In genomic region chr10:110075726-110076125, GRCh38 we compare ENCODE assay signal across 9 cellular contexts.
A peak's percentile ranks its signal among the peaks of the same experiment; 100 is the strongest.
DNase-seq lines count a peak whose midpoint lies in the region; ATAC-seq and TF ChIP-seq lines count a peak whose summit lies in the region.
"Had no signal": no experiment of that assay in that cellular context is flagged by ENCODE, and none has a peak within 500 bp of the region (broad histone marks: within the 10 kb centered on the region; RNA-seq: fewer than 3 reads in every experiment).

No MANE protein-coding gene starts in this region.

- H3K4me1 Mint-ChIP-seq in activated CD4-positive, alpha-beta T cell treated with anti-CD3 and anti-CD28 coated beads for 36 hours: peaks cover 85% of the 10 kb centered on the region
- peaks cover 84% of the 10 kb centered on the region for H3K4me1 Mint-ChIP-seq in activated CD8-positive, alpha-beta T cell treated with anti-CD3 and anti-CD28 coated beads for 36 hours (ENCODE audit: low read depth)

- TF ChIP-seq EP300 in stomach (IDR thresholded peaks at IDR 0.05): no peak

- H3K4me3 Mint-ChIP-seq in activated CD4-positive, alpha-beta T cell treated with anti-CD3 and anti-CD28 coated beads for 36 hours: no peak overlapping the region
- H3K4me3 Mint-ChIP-seq in activated CD8-positive, alpha-beta T cell treated with anti-CD3 and anti-CD28 coated beads for 36 hours: no peak overlapping the region

- H3K36me3 ChIP-seq in hepatocyte (replicated peaks; ENCODE audit: insufficient read depth, low read depth): no peaks in the 10 kb centered on the region
- H3K36me3 ChIP-seq in stomach: no peaks in the 10 kb centered on the region

- H3K79me2 ChIP-seq in hepatocyte: peaks cover 87% of the 10 kb centered on the region

- no peaks in the 10 kb centered on the region for H3K27me3 Mint-ChIP-seq in activated CD4-positive, alpha-beta T cell treated with anti-CD3 and anti-CD28 coated beads for 36 hours
- no peaks in the 10 kb centered on the region for H3K27me3 Mint-ChIP-seq in activated CD8-positive, alpha-beta T cell treated with anti-CD3 and anti-CD28 coated beads for 36 hours

- no peaks in the 10 kb centered on the region for H3K27me3 ChIP-seq in hepatocyte
- no peaks in the 10 kb centered on the region for H3K27me3 ChIP-seq in stomach

- no peak for TF ChIP-seq POLR2A in stomach (IDR thresholded peaks at IDR 0.05)

- H2AFZ ChIP-seq in hepatocyte: no peak overlapping the region

- intact Hi-C loops in activated CD4-positive, alpha-beta T cell treated with anti-CD3 and anti-CD28 coated beads for 36 hours (cut with DNase I, micrococcal nuclease): loop anchor here (2.0 kb wide), 2 partner anchors 19 to 41 kb away; no protein-coding TSS in a partner anchor
- intact Hi-C loops in activated CD8-positive, alpha-beta T cell treated with anti-CD3 and anti-CD28 coated beads for 36 hours (cut with micrococcal nuclease): no loop called here
- intact Hi-C loops in stomach (cut with DNase I; ENCODE audit: low total_unique reads) (no loop called here), posterior vena cava (cut with DNase I) (loop anchor here in 1 of 2 donors (1.0 kb wide), 1 partner anchor 24 kb away; no protein-coding TSS in a partner anchor)

- no peak for ATAC-seq in activated CD4-positive, alpha-beta T cell treated with anti-CD3 and anti-CD28 coated beads for 36 hours
- no peak for ATAC-seq in activated CD8-positive, alpha-beta T cell treated with anti-CD3 and anti-CD28 coated beads for 36 hours
- ATAC-seq in GM19463 (IDR thresholded peaks at IDR 0.05; ENCODE audit: unreplicated experiment): no peak

- no peaks in the 10 kb centered on the region for H3K9me2 ChIP-seq in hepatocyte (replicated peaks; ENCODE audit: insufficient read depth)

- no peak for DNase-seq in activated CD4-positive, alpha-beta T cell treated with anti-CD3 and anti-CD28 coated beads for 36 hours
- DNase-seq in activated CD4-positive, alpha-beta T cell treated with anti-CD3 and anti-CD28 coated beads for 1 hour: no peak
- no peak for DNase-seq in activated CD8-positive, alpha-beta T cell treated with anti-CD3 and anti-CD28 coated beads for 36 hours
- DNase-seq in hepatocyte (ENCODE audit: low spot score) (no peak), stomach (no peak), posterior vena cava (ENCODE audit: low spot score) (no peak), SKM-1 (lab: John Stamatoyannopoulos, UW; ENCODE audit: unreplicated experiment) (no peak)
- DNase-seq: NCI-H1092 had no signal

- H3K36me3 Mint-ChIP-seq in activated CD4-positive, alpha-beta T cell treated with anti-CD3 and anti-CD28 coated beads for 36 hours (ENCODE audit: low read depth): no peaks in the 10 kb centered on the region
- peaks cover 2% of the 10 kb centered on the region for H3K36me3 Mint-ChIP-seq in activated CD8-positive, alpha-beta T cell treated with anti-CD3 and anti-CD28 coated beads for 36 hours (ENCODE audit: low read depth)

- H3K9me3 Mint-ChIP-seq in activated CD4-positive, alpha-beta T cell treated with anti-CD3 and anti-CD28 coated beads for 36 hours (ENCODE audit: low read depth): no peaks in the 10 kb centered on the region
- H3K9me3 Mint-ChIP-seq in activated CD8-positive, alpha-beta T cell treated with anti-CD3 and anti-CD28 coated beads for 36 hours: no peaks in the 10 kb centered on the region

- H3K4me2 ChIP-seq in hepatocyte: peak overlapping the region; percentile 29

- no peak overlapping the region for H3K4me3 ChIP-seq in hepatocyte
- H3K4me3 ChIP-seq in stomach: no peak overlapping the region

- H3K27ac ChIP-seq in hepatocyte (peak overlapping the region; percentile 64), stomach (peak overlapping the region in 4 of 5 donors; percentile 47 to 88 (median 70))

- no peaks in the 10 kb centered on the region for H3K9me3 ChIP-seq in hepatocyte (ENCODE audit: low read depth)
- no peaks in the 10 kb centered on the region for H3K9me3 ChIP-seq in stomach

- H4K20me1 ChIP-seq in hepatocyte (ENCODE audit: insufficient read depth, poor library complexity, severe bottlenecking): no peaks in the 10 kb centered on the region

- H3K27ac Mint-ChIP-seq in activated CD4-positive, alpha-beta T cell treated with anti-CD3 and anti-CD28 coated beads for 36 hours: peak overlapping the region; percentile 76
- peak overlapping the region; percentile 59 for H3K27ac Mint-ChIP-seq in activated CD8-positive, alpha-beta T cell treated with anti-CD3 and anti-CD28 coated beads for 36 hours

- no peak for TF ChIP-seq CTCF in activated CD8-positive, alpha-beta T cell treated with anti-CD3 and anti-CD28 coated beads for 36 hours (IDR thresholded peaks at IDR 0.05)
- TF ChIP-seq CTCF in hepatocyte (IDR thresholded peaks at IDR 0.05; ENCODE audit: poor library complexity) (no peak), stomach (IDR thresholded peaks at IDR 0.05) (no peak)

- H3K4me1 ChIP-seq in hepatocyte (ENCODE audit: insufficient read depth) (peaks cover 63% of the 10 kb centered on the region), stomach (peaks cover 39 to 87% (median 66%) of the 10 kb centered on the region in 4 donors)

- POLR2A ChIA-PET in activated CD4-positive, alpha-beta T cell treated with anti-CD3 and anti-CD28 coated beads for 36 hours (lab: Charles Lee): no interaction called here
- POLR2A ChIA-PET in activated CD8-positive, alpha-beta T cell treated with anti-CD3 and anti-CD28 coated beads for 36 hours (lab: Charles Lee): no interaction called here

- CTCF ChIA-PET in activated CD4-positive, alpha-beta T cell treated with anti-CD3 and anti-CD28 coated beads for 36 hours (lab: Charles Lee): interaction anchor here (0.8 to 3.5 kb wide), 2 partner anchors 66 to 146 kb away, joined by 3 to 13 read pairs; no protein-coding TSS in a partner anchor
- CTCF ChIA-PET in activated CD8-positive, alpha-beta T cell treated with anti-CD3 and anti-CD28 coated beads for 36 hours (lab: Charles Lee): interaction anchor here (0.7 to 2.6 kb wide), 6 partner anchors 8 to 191 kb away, joined by 3 to 10 read pairs (median 4); no protein-coding TSS in a partner anchor

Comparison
In these comparisons a context has a peak if more than half of its experiments do, and no peak if none do; other contexts are left out.
1. intact Hi-C loops: an anchor here in activated CD4-positive, alpha-beta T cell treated with anti-CD3 and anti-CD28 coated beads for 36 hours (2.0 kb wide); none called in activated CD8-positive, alpha-beta T cell treated with anti-CD3 and anti-CD28 coated beads for 36 hours and stomach.